In genomic region chr2:15929861-15930260, GRCh38 we compare ENCODE assay signal across 20 cellular contexts.
"Had no signal": no experiment of that assay in that cellular context is flagged by ENCODE, and none has a peak within 500 bp of the region (broad histone marks: within the 10 kb centered on the region; RNA-seq: fewer than 3 reads in every experiment).

No MANE protein-coding gene starts in this region.

- DNase-seq: stimulated activated CD4-positive, alpha-beta T cell treated with anti-CD3 and anti-CD28 coated beads, Interleukin-2, amount 100 ng/mL, for 48 hours; stimulated activated CD4-positive, alpha-beta T cell treated with anti-CD3 and anti-CD28 coated beads, Interleukin-4, amount 100 ng/mL, for 1 hour; stimulated activated CD4-positive, alpha-beta T cell treated with anti-CD3 and anti-CD28 coated beads, Interleukin-4, amount 100 ng/mL, for 24 hours; stimulated activated CD4-positive, alpha-beta T cell treated with anti-CD3 and anti-CD28 coated beads, Interleukin-4, amount 100 ng/mL, for 4 hours; stimulated activated CD8-positive, alpha-beta memory T cell treated with anti-CD3 and anti-CD28 coated beads, Interleukin-4, amount 100 ng/mL, for 48 hours; stimulated activated naive B cell treated with anti-CD40 and anti-IgM and Interleukin-4, amounts not matched to agents 10 μg/mL and 1 μg/mL and 100 μg/mL, for 72 hours; stimulated activated naive CD4-positive, alpha-beta T cell; stimulated activated naive CD4-positive, alpha-beta T cell treated with Interleukin-2 at 50 U/mL for 16 hours; stimulated activated naive CD8-positive, alpha-beta T cell treated with anti-CD3 and anti-CD28 coated beads, Interleukin-15, amount 100 ng/mL, for 72 hours; stimulated activated naive CD8-positive, alpha-beta T cell treated with anti-CD3 and anti-CD28 coated beads, Interleukin-15, Interleukin-2, amounts not matched to agents 100 U/mL and 50 U/mL, for 24 hours; stomach; substantia nigra; testis; thyroid gland; tibial artery; transverse colon; trophoblast cell; upper lobe of left lung; upper lobe of right lung; uterus had no signal
